33 cellular contexts compared by ENCODE assay signal in genomic region chr5:2542821-2543220, GRCh38.
"Had no signal": no experiment of that assay in that cellular context is flagged by ENCODE, and none has a peak within 500 bp of the region (broad histone marks: within the 10 kb centered on the region; RNA-seq: fewer than 3 reads in every experiment).

No MANE protein-coding gene starts in this region.

- H3K27me3 ChIP-seq: adrenal gland, body of pancreas, brain microvascular endothelial cell, breast epithelium had no signal

- H3K4me3 ChIP-seq: adrenal gland, body of pancreas, breast epithelium had no signal

- H3K9me3 ChIP-seq: adrenal gland, body of pancreas, breast epithelium had no signal

- ATAC-seq: activated CD8-positive, alpha-beta T cell treated with anti-CD3 and anti-CD28 coated beads for 36 hours; activated naive CD4-positive, alpha-beta T cell treated with anti-CD3 and anti-CD28 coated beads, Interleukin-2, amount 50 U/mL, for 72 hours; activated T-cell treated with anti-CD3 and anti-CD28 coated beads, Interleukin-2, amount 50 U/mL, for 4 hours; activated T-cell treated with anti-CD3 and anti-CD28 coated beads, Interleukin-2, amount 50 U/mL, for 72 hours; activated T-helper 17 cell treated with anti-CD3 and anti-CD28 coated beads, Interleukin-2, amount 50 U/mL, for 72 hours; body of pancreas had no signal

- H3K27ac ChIP-seq: adrenal gland, body of pancreas, brain microvascular endothelial cell, breast epithelium, VCaP had no signal

- H3K4me1 ChIP-seq: adrenal gland, body of pancreas, breast epithelium had no signal

- DNase-seq: activated B cell treated with CpG ODN at 0.5 μM for 24 hours; activated CD4-positive, alpha-beta memory T cell treated with anti-CD3 and anti-CD28 coated beads for 36 hours; activated CD4-positive, alpha-beta T cell treated with anti-CD3 and anti-CD28 coated beads for 4 hours; activated CD4-positive, alpha-beta T cell treated with anti-CD3 and anti-CD28 coated beads, Interleukin-2, amount 10 ng/mL, durations not matched to agents 24 days and 14 days; activated CD4-positive, alpha-beta T cell treated with anti-CD3 and anti-CD28 coated beads, Interleukin-2, amount 50 U/mL, for 1 hour; activated CD4-positive, alpha-beta T cell treated with anti-CD3 and anti-CD28 coated beads, Interleukin-2, amount 50 U/mL, for 4 hours; activated CD4-positive, CD25-positive, alpha-beta regulatory T cell treated with anti-CD3 and anti-CD28 coated beads, Interleukin-2, amount 50 U/mL, for 72 hours; activated CD8-positive, alpha-beta memory T cell treated with anti-CD3 and anti-CD28 coated beads, Interleukin-2, amount 50 U/mL, for 4 hours; activated CD8-positive, alpha-beta T cell treated with anti-CD3 and anti-CD28 coated beads for 36 hours; activated effector memory CD4-positive, alpha-beta T cell treated with anti-CD3 and anti-CD28 coated beads, Interleukin-2, amount 50 U/mL, for 16 hours; activated gamma-delta T cell treated with Interleukin-2 at 50 U/mL for 16 hours; activated naive CD4-positive, alpha-beta T cell; activated naive CD4-positive, alpha-beta T cell treated with anti-CD3 and anti-CD28 coated beads for 36 hours; activated naive CD4-positive, alpha-beta T cell treated with anti-CD3 and anti-CD28 coated beads, Interleukin-2, amount 50 U/mL, for 16 hours; activated naive CD8-positive, alpha-beta T cell treated with anti-CD3 and anti-CD28 coated beads for 36 hours; activated T-cell treated with anti-CD3 and anti-CD28 coated beads for 4 hours; activated T-cell treated with anti-CD3 and anti-CD28 coated beads, Interleukin-2, amount 50 U/mL, for 1 hour; activated T-cell treated with anti-CD3 and anti-CD28 coated beads, Interleukin-2, amount 50 U/mL, for 4 hours; activated T-cell treated with anti-CD3 and anti-CD28 coated beads, Interleukin-2, amount 50 U/mL, for 72 hours; adrenal gland; amniotic stem cell; aorta; body of pancreas; brain microvascular endothelial cell; caudate nucleus; SW 1271; T-helper 1 cell; T-helper 2 cell; T-helper 9 cell had no signal

- H3K36me3 ChIP-seq: adrenal gland, brain microvascular endothelial cell, breast epithelium had no signal
